ENCODE assay signal across 11 cellular contexts in the genomic region with DNA sequence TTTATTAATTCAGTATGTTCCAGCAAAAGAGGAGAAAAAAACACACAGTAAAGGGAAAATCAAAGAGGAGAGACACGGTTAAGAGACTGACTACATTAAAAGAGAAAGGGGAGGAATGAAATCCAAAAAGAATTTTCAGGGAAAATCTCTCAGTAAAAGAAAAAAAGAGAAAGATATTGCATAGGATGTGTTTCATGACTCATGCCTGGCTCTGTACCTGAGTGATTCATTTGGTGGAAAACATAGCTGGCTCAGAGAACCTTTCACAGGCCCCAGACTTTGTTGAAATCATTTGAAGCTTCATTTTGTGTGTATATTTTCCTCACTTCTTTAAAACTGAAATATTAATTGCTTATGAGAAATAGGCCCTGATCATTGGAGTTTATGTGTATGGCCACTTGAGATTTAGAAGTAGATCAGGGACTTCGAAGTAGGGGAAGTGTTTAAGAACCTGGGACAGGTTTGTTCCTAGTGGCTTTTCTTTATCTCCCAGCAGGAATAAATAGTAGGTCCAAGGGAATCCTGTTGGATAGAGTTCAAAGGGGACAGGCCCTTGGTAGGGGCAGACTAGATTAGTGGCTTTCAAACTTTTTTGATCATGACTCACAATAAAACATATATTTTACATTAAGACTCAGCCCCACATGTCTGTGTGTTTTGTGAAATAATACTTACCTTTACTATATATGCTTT.
DNase-seq lines count a peak whose midpoint lies in the region; ATAC-seq and TF ChIP-seq lines count a peak whose summit lies in the region.
"Had no signal": no experiment of that assay in that cellular context is flagged by ENCODE, and none has a peak within 500 bp of the region (broad histone marks: within the 10 kb centered on the region; RNA-seq: fewer than 3 reads in every experiment).

No MANE protein-coding gene starts in this region.

- no peaks in the 10 kb centered on the region for H3K36me3 Mint-ChIP-seq in neural progenitor cell
- H3K36me3 Mint-ChIP-seq in activated T-helper 2 cell treated with anti-CD3 and anti-CD28 coated beads, Interferon-gamma antibody, Interleukin-2, Interleukin-4, amounts not matched to agents 10 μg/mL and 5 μg/mL and 100 μg/mL, durations not matched to agents 14 hours and 24 hours and 36 hours (ENCODE audit: low read depth) = no peaks in the 10 kb centered on the region

- no peak for TF ChIP-seq CTCF in HCT116 (IDR thresholded peaks at IDR 0.05 in 2 of 3, conservative IDR thresholded peaks at IDR 0.05 in 1 of 3; ENCODE audit: borderline replicate concordance in 1 of 3, insufficient read depth in 1 of 3, low read depth in 2 of 3, low read length in 2 of 3)
- TF ChIP-seq CTCF in brain microvascular endothelial cell (IDR thresholded peaks at IDR 0.05; ENCODE audit: low read depth, low read length, missing control alignments) = no peak
- TF ChIP-seq CTCF in neural progenitor cell (IDR thresholded peaks at IDR 0.05) = no peak

- intact Hi-C loops in HCT116 (cut with micrococcal nuclease) = loop anchor here (2.0 kb wide), 2 partner anchors 24 to 36 kb away; no protein-coding TSS in a partner anchor
- intact Hi-C loops in left colon (cut with DNase I, micrococcal nuclease) = no loop called here
- intact Hi-C loops in activated T-helper 2 cell treated with anti-CD3 and anti-CD28 coated beads, Interferon-gamma antibody, Interleukin-2, Interleukin-4, amounts not matched to agents 10 μg/mL and 5 μg/mL and 100 μg/mL, durations not matched to agents 14 hours and 24 hours and 36 hours (cut with micrococcal nuclease) = no loop called here

- H3K27me3 Mint-ChIP-seq in neural progenitor cell (ENCODE audit: insufficient read depth, low read depth) = no peaks in the 10 kb centered on the region
- H3K27me3 Mint-ChIP-seq in activated T-helper 2 cell treated with anti-CD3 and anti-CD28 coated beads, Interferon-gamma antibody, Interleukin-2, Interleukin-4, amounts not matched to agents 10 μg/mL and 5 μg/mL and 100 μg/mL, durations not matched to agents 14 hours and 24 hours and 36 hours (ENCODE audit: low read depth) = no peaks in the 10 kb centered on the region
- H3K27me3 Mint-ChIP-seq: T-helper 17 cell had no signal

- H3K4me3 ChIP-seq in HCT116 (replicated peaks in 1 of 2; ENCODE audit: low read depth in 1 of 2, low read length in 2 of 2) (peak overlapping the region in 1 of 2 experiments; percentile 14; a peak in 1 of 4 replicates), brain microvascular endothelial cell (ENCODE audit: low read depth, low read length) (no peak overlapping the region), neural progenitor cell (no peak overlapping the region)
- H3K4me3 ChIP-seq: adrenal gland had no signal

- no peaks in the 10 kb centered on the region for H4K20me1 ChIP-seq in HCT116 (ENCODE audit: insufficient read depth)
- no peaks in the 10 kb centered on the region for H4K20me1 ChIP-seq in neural progenitor cell (ENCODE audit: low read depth)

- H3K9ac ChIP-seq in HCT116 (ENCODE audit: low read length) (peak overlapping the region; percentile 64), neural progenitor cell (no peak overlapping the region)

- H3K9me3 ChIP-seq in HCT116 (ENCODE audit: control insufficient read depth in 1 of 2, insufficient read depth in 1 of 2, low read depth in 1 of 2, low read length in 2 of 2) (no peaks in the 10 kb centered on the region), neural progenitor cell (ENCODE audit: low read depth) (no peaks in the 10 kb centered on the region)
- H3K9me3 ChIP-seq: adrenal gland had no signal

- H3K4me1 ChIP-seq in HCT116 (ENCODE audit: control insufficient read depth in 1 of 2, insufficient read depth in 2 of 2, low read length in 2 of 2) (peaks cover 93 to 100% of the 10 kb centered on the region in 2 experiments), neural progenitor cell (no peaks in the 10 kb centered on the region)

- in situ Hi-C loops in brain microvascular endothelial cell (cut with HindIII; ENCODE audit: low pct_ligation_motif_present, low sequenced_read_pairs) = no loop called here

- H3K27ac ChIP-seq in HCT116 (ENCODE audit: low read depth, low read length) = peak overlapping the region; percentile 99
- H3K27ac ChIP-seq in brain microvascular endothelial cell = no peak overlapping the region
- H3K27ac ChIP-seq in neural progenitor cell = no peak overlapping the region
- H3K27ac ChIP-seq: adrenal gland had no signal

- TSS peak; percentile 68 for BruUV-seq in HCT116 (replicated peaks; lab: Mats Ljungman, UMichigan)

- CTCF ChIA-PET in HCT116 (lab: Charles Lee) = interaction anchor here (1.0 to 1.3 kb wide), 2 partner anchors 13 to 152 kb away, joined by 4 read pairs; no protein-coding TSS in a partner anchor

- peak overlapping the region; percentile 67 for H3K4me2 ChIP-seq in HCT116 (ENCODE audit: low read length)
- no peak overlapping the region for H3K4me2 ChIP-seq in neural progenitor cell

- TF ChIP-seq POLR2A in HCT116 (IDR thresholded peaks at IDR 0.05; ENCODE audit: borderline replicate concordance, extremely low read depth, insufficient read depth, insufficient read length) = no peak

- DNase-seq in A172 (ENCODE audit: low spot score) (peak; percentile 55), HCT116 (ENCODE audit: low read depth, low spot score) (peak; percentile 85), brain microvascular endothelial cell (peak; percentile 48), left colon (no peak), neural progenitor cell (ENCODE audit: low spot score) (no peak)
- no peak for DNase-seq in activated T-helper 2 cell treated with anti-CD3 and anti-CD28 coated beads, Interferon-gamma antibody, Interleukin-2, Interleukin-4, amounts not matched to agents 10 μg/mL and 5 μg/mL and 100 μg/mL, durations not matched to agents 14 hours and 24 hours and 36 hours (ENCODE audit: low spot score)
- DNase-seq: NCI-H1436 treated with DMSO at 0.1 percent for 48 hours, T-helper 17 cell had no signal

- H3K79me2 ChIP-seq in HCT116 (ENCODE audit: insufficient read depth, low read length) = no peaks in the 10 kb centered on the region
- H3K79me2 ChIP-seq in neural progenitor cell (ENCODE audit: low read depth) = no peaks in the 10 kb centered on the region

- no peak overlapping the region for H2AFZ ChIP-seq in HCT116 (ENCODE audit: low read depth, low read length, poor library complexity, severe bottlenecking)
- no peak overlapping the region for H2AFZ ChIP-seq in neural progenitor cell (replicated peaks)

- no peaks in the 10 kb centered on the region for H3K9me2 ChIP-seq in HCT116 (ENCODE audit: insufficient read depth)

- H3K27me3 ChIP-seq in HCT116 (ENCODE audit: insufficient read depth, low read length) = no peaks in the 10 kb centered on the region
- no peaks in the 10 kb centered on the region for H3K27me3 ChIP-seq in brain microvascular endothelial cell (replicated peaks)
- H3K27me3 ChIP-seq in neural progenitor cell = no peaks in the 10 kb centered on the region
- H3K27me3 ChIP-seq: adrenal gland had no signal

- H3K36me3 ChIP-seq in HCT116 (ENCODE audit: control insufficient read depth in 1 of 2, insufficient read depth in 2 of 2, low read length in 2 of 2) = no peaks in the 10 kb centered on the region
- H3K36me3 ChIP-seq in brain microvascular endothelial cell (replicated peaks) = no peaks in the 10 kb centered on the region
- no peaks in the 10 kb centered on the region for H3K36me3 ChIP-seq in neural progenitor cell
- H3K36me3 ChIP-seq: adrenal gland had no signal

- H3K27ac Mint-ChIP-seq in neural progenitor cell = no peak overlapping the region
- no peak overlapping the region for H3K27ac Mint-ChIP-seq in activated T-helper 2 cell treated with anti-CD3 and anti-CD28 coated beads, Interferon-gamma antibody, Interleukin-2, Interleukin-4, amounts not matched to agents 10 μg/mL and 5 μg/mL and 100 μg/mL, durations not matched to agents 14 hours and 24 hours and 36 hours
- H3K27ac Mint-ChIP-seq: T-helper 17 cell had no signal

- no peak overlapping the region for H3K4me3 Mint-ChIP-seq in neural progenitor cell
- H3K4me3 Mint-ChIP-seq in activated T-helper 2 cell treated with anti-CD3 and anti-CD28 coated beads, Interferon-gamma antibody, Interleukin-2, Interleukin-4, amounts not matched to agents 10 μg/mL and 5 μg/mL and 100 μg/mL, durations not matched to agents 14 hours and 24 hours and 36 hours (ENCODE audit: low read depth) = no peak overlapping the region
- H3K4me3 Mint-ChIP-seq: T-helper 17 cell had no signal

- H3K4me1 Mint-ChIP-seq in neural progenitor cell = peaks cover 4% of the 10 kb centered on the region
- H3K4me1 Mint-ChIP-seq in activated T-helper 2 cell treated with anti-CD3 and anti-CD28 coated beads, Interferon-gamma antibody, Interleukin-2, Interleukin-4, amounts not matched to agents 10 μg/mL and 5 μg/mL and 100 μg/mL, durations not matched to agents 14 hours and 24 hours and 36 hours (ENCODE audit: low read depth) = peaks cover 36% of the 10 kb centered on the region

- TF ChIP-seq RAD21 in HCT116 (IDR thresholded peaks at IDR 0.05; ENCODE audit: low read depth) = no peak

- POLR2A ChIA-PET in HCT116 (lab: Charles Lee) = interaction anchor here (0.8 to 5.4 kb wide), 7 partner anchors 9 to 48 kb away, joined by 3 to 25 read pairs (median 3); no protein-coding TSS in a partner anchor

- H3F3A ChIP-seq in neural progenitor cell (ENCODE audit: low read depth) = no peaks in the 10 kb centered on the region

- peak; percentile 75 for ATAC-seq in HCT116
- peak; percentile 63 for ATAC-seq in left colon
- ATAC-seq in GM19455 (IDR thresholded peaks at IDR 0.05; ENCODE audit: unreplicated experiment) = no peak
- ATAC-seq in GM21528 (IDR thresholded peaks at IDR 0.05; ENCODE audit: low FRiP score, unreplicated experiment) = no peak
- ATAC-seq: T-helper 17 cell had no signal

- RAD21 ChIA-PET in HCT116 (lab: Charles Lee; ENCODE audit: low non-redundant PET in 1 of 2, low total read pairs in 2 of 2, uncharacterized antibody in 2 of 2, unreplicated experiment in 2 of 2) = interaction anchor here in 1 of 2 experiments (0.9 kb wide), 1 partner anchor 38 kb away, joined by 4 read pairs; no protein-coding TSS in a partner anchor

- no peaks in the 10 kb centered on the region for H3K9me3 Mint-ChIP-seq in neural progenitor cell
- H3K9me3 Mint-ChIP-seq in activated T-helper 2 cell treated with anti-CD3 and anti-CD28 coated beads, Interferon-gamma antibody, Interleukin-2, Interleukin-4, amounts not matched to agents 10 μg/mL and 5 μg/mL and 100 μg/mL, durations not matched to agents 14 hours and 24 hours and 36 hours = no peaks in the 10 kb centered on the region

TF ChIP-seq in HCT116, 20 proteins besides CTCF, POLR2A, EP300 and RAD21 (continues in another document):
- TF ChIP-seq CBX3 (IDR thresholded peaks at IDR 0.05; ENCODE audit: low read depth) (peak; percentile 52), TCF7L2 (IDR thresholded peaks at IDR 0.05; ENCODE audit: borderline replicate concordance, extremely low read depth, insufficient read depth, insufficient read length) (peak; percentile 55), FOSL1 (IDR thresholded peaks at IDR 0.05; ENCODE audit: low read depth) (peak; percentile 93), SIN3A (IDR thresholded peaks at IDR 0.05; ENCODE audit: low read depth) (peak; percentile 46), ZNF274 (IDR thresholded peaks at IDR 0.05; ENCODE audit: low read depth, low read length) (no peak), SP1 (IDR thresholded peaks at IDR 0.05; ENCODE audit: low read depth) (peak; percentile 81), SRF (IDR thresholded peaks at IDR 0.05; ENCODE audit: low read depth) (0 out of 2 replicates have a peak, but pooled peaks have one; percentile 5), EGR1 (IDR thresholded peaks at IDR 0.05; ENCODE audit: low read depth) (no peak)

Comparison
In these comparisons a context has a peak if more than half of its experiments do, and no peak if none do; other contexts are left out.
1. DNase-seq: peak in A172 (single experiment), HCT116 (single experiment) and brain microvascular endothelial cell (single experiment); none in left colon (0 of 2), neural progenitor cell (single experiment) and activated T-helper 2 cell treated with anti-CD3 and anti-CD28 coated beads, Interferon-gamma antibody, Interleukin-2, Interleukin-4, amounts not matched to agents 10 μg/mL and 5 μg/mL and 100 μg/mL, durations not matched to agents 14 hours and 24 hours and 36 hours (single experiment).
2. ATAC-seq: peak in HCT116 (single experiment) and left colon (single experiment); none in GM19455 (single experiment) and GM21528 (single experiment).